11 cellular contexts compared by ENCODE assay signal in the genomic region with DNA sequence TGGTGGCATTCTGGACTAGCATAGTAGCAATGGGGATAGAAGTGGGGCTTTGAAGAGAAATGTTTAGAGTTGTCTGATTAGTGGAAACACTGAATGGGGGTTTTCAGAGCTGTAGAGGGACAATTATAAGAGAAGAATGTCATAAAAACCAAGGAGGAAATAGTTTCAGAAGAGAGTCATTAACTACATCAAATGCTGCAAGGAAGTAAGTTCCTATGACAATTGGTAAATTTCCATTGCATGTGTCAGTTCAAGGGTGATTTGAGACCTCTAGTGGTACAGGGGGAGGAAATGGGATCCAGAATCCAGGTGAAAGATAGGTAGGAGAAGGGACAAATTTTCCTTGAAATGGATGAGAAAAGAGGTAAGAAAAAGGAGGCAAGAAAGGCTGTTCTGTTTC.
DNase-seq lines count a peak whose midpoint lies in the region; ATAC-seq and TF ChIP-seq lines count a peak whose summit lies in the region.
"Had no signal": no experiment of that assay in that cellular context is flagged by ENCODE, and none has a peak within 500 bp of the region (broad histone marks: within the 10 kb centered on the region; RNA-seq: fewer than 3 reads in every experiment).

No MANE protein-coding gene starts in this region.

- H3K4me3 Mint-ChIP-seq in stimulated activated naive CD8-positive, alpha-beta T cell treated with anti-CD3 and anti-CD28 coated beads, Interleukin-15, amount 100 ng/mL, for 72 hours, result no peak overlapping the region
- no peak overlapping the region for H3K4me3 Mint-ChIP-seq in natural killer cell treated with Interleukin-12 subunit alpha and Interleukin-12 subunit beta and Interleukin-15 and Interleukin-18, amount 100 ng/mL, for 72 hours

- TF ChIP-seq CTCF in Peyer's patch (IDR thresholded peaks at IDR 0.05) (peak in 4 of 6 experiments; percentile 8 to 44 (median 28)), fibroblast of the aortic adventitia (IDR thresholded peaks at IDR 0.05; ENCODE audit: insufficient read depth, low read length) (no peak)

- DNase-seq in stimulated activated naive CD8-positive, alpha-beta T cell treated with anti-CD3 and anti-CD28 coated beads, Interleukin-15, Interleukin-2, amounts not matched to agents 100 U/mL and 50 U/mL, for 24 hours, result no peak
- DNase-seq in stimulated activated naive CD8-positive, alpha-beta T cell treated with anti-CD3 and anti-CD28 coated beads, Interleukin-15, amount 100 ng/mL, for 72 hours, result no peak
- DNase-seq in Peyer's patch, result no peak
- peak; percentile 20 for DNase-seq in fibroblast of the aortic adventitia (ENCODE audit: low read depth)
- no peak for DNase-seq in HEK293T (ENCODE audit: extremely low spot score)
- no peak for DNase-seq in natural killer cell treated with Interleukin-12 subunit alpha and Interleukin-12 subunit beta and Interleukin-15 and Interleukin-18, amount 100 ng/mL, for 72 hours (ENCODE audit: low spot score)
- no peak for DNase-seq in activated CD4-positive, alpha-beta T cell treated with anti-CD3 and anti-CD28 coated beads, Interleukin-2, amount 50 U/mL, for 4 hours
- DNase-seq: head of caudate nucleus, NCI-H2171 had no signal

- ATAC-seq in stimulated activated naive CD8-positive, alpha-beta T cell treated with anti-CD3 and anti-CD28 coated beads, Interleukin-15, Interleukin-2, amounts not matched to agents 100 U/mL and 50 U/mL, for 24 hours, result peak; percentile 17
- no peak for ATAC-seq in stimulated activated naive CD8-positive, alpha-beta T cell treated with anti-CD3 and anti-CD28 coated beads, Interleukin-15, amount 100 ng/mL, for 72 hours
- no peak for ATAC-seq in HG02623 (IDR thresholded peaks at IDR 0.05; ENCODE audit: unreplicated experiment)
- ATAC-seq in natural killer cell treated with Interleukin-12 subunit alpha and Interleukin-12 subunit beta and Interleukin-15 and Interleukin-18, amount 100 ng/mL, for 72 hours, result no peak
- ATAC-seq: activated naive CD4-positive, alpha-beta T cell treated with anti-CD3 and anti-CD28 coated beads, Interleukin-2, amount 50 U/mL, for 72 hours had no signal

- H3K27ac ChIP-seq in Peyer's patch, result no peak overlapping the region

- no peaks in the 10 kb centered on the region for H3K27me3 ChIP-seq in Peyer's patch

- H3K36me3 ChIP-seq in Peyer's patch, result no peaks in the 10 kb centered on the region

- H3K36me3 Mint-ChIP-seq in natural killer cell treated with Interleukin-12 subunit alpha and Interleukin-12 subunit beta and Interleukin-15 and Interleukin-18, amount 100 ng/mL, for 72 hours, result no peaks in the 10 kb centered on the region
- H3K36me3 Mint-ChIP-seq: activated naive CD4-positive, alpha-beta T cell treated with anti-CD3 and anti-CD28 coated beads, Interleukin-2, amount 50 U/mL, for 72 hours had no signal

- TF ChIP-seq POLR2A in Peyer's patch (IDR thresholded peaks at IDR 0.05), result no peak

- H3K9me3 Mint-ChIP-seq in stimulated activated naive CD8-positive, alpha-beta T cell treated with anti-CD3 and anti-CD28 coated beads, Interleukin-15, amount 100 ng/mL, for 72 hours, result peaks cover 0 to 5% of the 10 kb centered on the region in 2 donors
- no peaks in the 10 kb centered on the region for H3K9me3 Mint-ChIP-seq in natural killer cell treated with Interleukin-12 subunit alpha and Interleukin-12 subunit beta and Interleukin-15 and Interleukin-18, amount 100 ng/mL, for 72 hours

- CTCF ChIA-PET in HEK293T (lab: Yijun Ruan, JAX), result no interaction called here

- H3K4me1 ChIP-seq in Peyer's patch, result no peaks in the 10 kb centered on the region

- no peaks in the 10 kb centered on the region for H3K9me3 ChIP-seq in Peyer's patch

- H3K27me3 Mint-ChIP-seq in stimulated activated naive CD8-positive, alpha-beta T cell treated with anti-CD3 and anti-CD28 coated beads, Interleukin-15, amount 100 ng/mL, for 72 hours, result no peaks in the 10 kb centered on the region
- H3K27me3 Mint-ChIP-seq in natural killer cell treated with Interleukin-12 subunit alpha and Interleukin-12 subunit beta and Interleukin-15 and Interleukin-18, amount 100 ng/mL, for 72 hours, result peaks cover 14 to 37% of the 10 kb centered on the region in 2 donors

- H3K4me3 ChIP-seq in Peyer's patch (no peak overlapping the region), fibroblast of the aortic adventitia (ENCODE audit: low read depth, low read length) (no peak overlapping the region)

- H3K4me1 Mint-ChIP-seq in stimulated activated naive CD8-positive, alpha-beta T cell treated with anti-CD3 and anti-CD28 coated beads, Interleukin-15, amount 100 ng/mL, for 72 hours, result peaks cover 20% of the 10 kb centered on the region
- H3K4me1 Mint-ChIP-seq in natural killer cell treated with Interleukin-12 subunit alpha and Interleukin-12 subunit beta and Interleukin-15 and Interleukin-18, amount 100 ng/mL, for 72 hours (ENCODE audit: low read depth in 2 of 2), result peaks cover 0 to 6% of the 10 kb centered on the region in 2 donors

- no peak overlapping the region for H3K27ac Mint-ChIP-seq in stimulated activated naive CD8-positive, alpha-beta T cell treated with anti-CD3 and anti-CD28 coated beads, Interleukin-15, amount 100 ng/mL, for 72 hours
- H3K27ac Mint-ChIP-seq in natural killer cell treated with Interleukin-12 subunit alpha and Interleukin-12 subunit beta and Interleukin-15 and Interleukin-18, amount 100 ng/mL, for 72 hours, result no peak overlapping the region
- H3K27ac Mint-ChIP-seq: activated naive CD4-positive, alpha-beta T cell treated with anti-CD3 and anti-CD28 coated beads, Interleukin-2, amount 50 U/mL, for 72 hours had no signal

- POLR2A ChIA-PET in HEK293T (lab: Yijun Ruan, JAX), result no interaction called here

TF ChIP-seq in HEK293T, 16 proteins besides CTCF, POLR2A, EP300 and RAD21:
- TF ChIP-seq SUZ12 (IDR thresholded peaks at IDR 0.05) (no peak), ARNT (IDR thresholded peaks at IDR 0.05) (no peak), BHLHE40 (IDR thresholded peaks at IDR 0.05; ENCODE audit: borderline replicate concordance) (no peak), ZNF384 (IDR thresholded peaks at IDR 0.05) (no peak), SP1 (IDR thresholded peaks at IDR 0.05) (no peak), FOXK2 (IDR thresholded peaks at IDR 0.05) (no peak), TARDBP (IDR thresholded peaks at IDR 0.05) (no peak), FOXM1 (IDR thresholded peaks at IDR 0.05; ENCODE audit: borderline replicate concordance) (no peak)
- TF ChIP-seq, protein P1, sequence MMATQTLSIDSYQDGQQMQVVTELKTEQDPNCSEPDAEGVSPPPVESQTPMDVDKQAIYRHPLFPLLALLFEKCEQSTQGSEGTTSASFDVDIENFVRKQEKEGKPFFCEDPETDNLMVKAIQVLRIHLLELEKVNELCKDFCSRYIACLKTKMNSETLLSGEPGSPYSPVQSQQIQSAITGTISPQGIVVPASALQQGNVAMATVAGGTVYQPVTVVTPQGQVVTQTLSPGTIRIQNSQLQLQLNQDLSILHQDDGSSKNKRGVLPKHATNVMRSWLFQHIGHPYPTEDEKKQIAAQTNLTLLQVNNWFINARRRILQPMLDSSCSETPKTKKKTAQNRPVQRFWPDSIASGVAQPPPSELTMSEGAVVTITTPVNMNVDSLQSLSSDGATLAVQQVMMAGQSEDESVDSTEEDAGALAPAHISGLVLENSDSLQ (IDR thresholded peaks at IDR 0.05), result no peak
TF ChIP-seq in HEK293T: peak in this region for 0.
